In genomic region chr1:155053531-155054105, GRCh38 we compare ENCODE assay signal across 18 cellular contexts. TPM values are rescaled to one million over a fixed set of nuclear protein-coding genes. Genes with fewer than 3 reads are reported as not detected.
DNase-seq lines count a peak whose midpoint lies in the region; ATAC-seq and TF ChIP-seq lines count a peak whose summit lies in the region.
"Had no signal": no experiment of that assay in that cellular context is flagged by ENCODE, and none has a peak within 500 bp of the region (broad histone marks: within the 10 kb centered on the region; RNA-seq: fewer than 3 reads in every experiment).

No MANE protein-coding gene starts in this region.

- H3K36me3 Mint-ChIP-seq in activated T-cell treated with anti-CD3 and anti-CD28 coated beads, Interleukin-2, amount 50 U/mL, for 72 hours (ENCODE audit: insufficient read depth in 2 of 2) = no peaks in the 10 kb centered on the region
- peaks cover 9% of the 10 kb centered on the region for H3K36me3 Mint-ChIP-seq in effector memory CD8-positive, alpha-beta T cell (ENCODE audit: insufficient read depth)

- H3K9me2 ChIP-seq in OCI-LY7 (ENCODE audit: insufficient read depth, low read length) = no peaks in the 10 kb centered on the region

- H2AFZ ChIP-seq in OCI-LY7 (ENCODE audit: low read length) = no peak overlapping the region

- H3K27ac ChIP-seq in OCI-LY7 (ENCODE audit: low read depth, low read length, poor library complexity, severe bottlenecking) (peak overlapping the region; percentile 14), gastrocnemius medialis (peak overlapping the region in 3 of 4 donors; percentile 49 to 94 (median 60))
- H3K27ac ChIP-seq: testis had no signal

- peak overlapping the region; percentile 63 to 91 for H3K4me3 Mint-ChIP-seq in activated T-cell treated with anti-CD3 and anti-CD28 coated beads, Interleukin-2, amount 50 U/mL, for 72 hours
- peak overlapping the region; percentile 61 to 86 for H3K4me3 Mint-ChIP-seq in effector memory CD8-positive, alpha-beta T cell

- H3K9me3 Mint-ChIP-seq in activated T-cell treated with anti-CD3 and anti-CD28 coated beads, Interleukin-2, amount 50 U/mL, for 72 hours = no peaks in the 10 kb centered on the region
- H3K9me3 Mint-ChIP-seq in effector memory CD8-positive, alpha-beta T cell = no peaks in the 10 kb centered on the region
- H3K9me3 Mint-ChIP-seq: dendritic cell treated with granulocyte-macrophage colony-stimulating factor and Interleukin-4, amounts not matched to agents 40 ng/mL and 50 ng/mL, for 4 days had no signal

- TF ChIP-seq POLR2A in gastrocnemius medialis (IDR thresholded peaks at IDR 0.05) = no peak

- H3K4me3 ChIP-seq in OCI-LY7 (ENCODE audit: low read depth, low read length, poor library complexity, severe bottlenecking) (no peak overlapping the region), gastrocnemius medialis (no peak overlapping the region), BE2C (ENCODE audit: low read depth, low read length) (no peak overlapping the region)
- H3K4me3 ChIP-seq: Peyer's patch, testis had no signal

- DNase-seq in activated T-cell treated with anti-CD3 and anti-CD28 coated beads, Interleukin-2, amount 50 U/mL, for 72 hours = no peak
- no peak for DNase-seq in activated T-cell treated with anti-CD3 and anti-CD28 coated beads, Interleukin-2, amount 50 U/mL, for 48 hours
- DNase-seq in OCI-LY7 (ENCODE audit: low spot score) = no peak
- no peak for DNase-seq in effector memory CD8-positive, alpha-beta T cell
- no peak for DNase-seq in gastrocnemius medialis
- DNase-seq in BE2C = no peak
- DNase-seq: activated CD4-positive, CD25-positive, alpha-beta regulatory T cell; NCI-H1694; NCI-H526; Peyer's patch; SW 1271; testis had no signal

- TF ChIP-seq CTCF in OCI-LY7 (conservative IDR thresholded peaks at IDR 0.05; ENCODE audit: low read length) = no peak
- TF ChIP-seq CTCF in gastrocnemius medialis (IDR thresholded peaks at IDR 0.05 in 4 of 5, conservative IDR thresholded peaks at IDR 0.05 in 1 of 5) = no peak
- TF ChIP-seq CTCF in BE2C (IDR thresholded peaks at IDR 0.05; ENCODE audit: low read depth, low read length) = no peak

- ATAC-seq in activated T-cell treated with anti-CD3 and anti-CD28 coated beads, Interleukin-2, amount 50 U/mL, for 72 hours (replicated peaks in 1 of 2) = no peak
- no peak for ATAC-seq in effector memory CD8-positive, alpha-beta T cell (replicated peaks)
- ATAC-seq in gastrocnemius medialis = no peak
- ATAC-seq in GM21717 (IDR thresholded peaks at IDR 0.05; ENCODE audit: unreplicated experiment) = no peak
- no peak for ATAC-seq in GM18498 (IDR thresholded peaks at IDR 0.05; ENCODE audit: unreplicated experiment)

- H3K4me1 Mint-ChIP-seq in activated T-cell treated with anti-CD3 and anti-CD28 coated beads, Interleukin-2, amount 50 U/mL, for 72 hours (ENCODE audit: low read depth) = peaks cover 26% of the 10 kb centered on the region
- H3K4me1 Mint-ChIP-seq in effector memory CD8-positive, alpha-beta T cell (ENCODE audit: low read depth in 2 of 2) = peaks cover 22 to 28% of the 10 kb centered on the region in 2 donors

- peak overlapping the region; percentile 40 for H3K27ac Mint-ChIP-seq in activated T-cell treated with anti-CD3 and anti-CD28 coated beads, Interleukin-2, amount 50 U/mL, for 72 hours
- H3K27ac Mint-ChIP-seq in effector memory CD8-positive, alpha-beta T cell = peak overlapping the region in 1 of 2 donors; percentile 77

- CTCF ChIA-PET in OCI-LY7 (lab: Charles Lee; ENCODE audit: unreplicated experiment) = interaction anchor here (1.2 to 1.3 kb wide), 2 partner anchors 8 to 37 kb away, joined by 3 to 5 read pairs; no protein-coding TSS in a partner anchor

- intact Hi-C loops in OCI-LY7 (cut with micrococcal nuclease; ENCODE audit: unreplicated experiment) = no loop called here
- intact Hi-C loops in gastrocnemius medialis (cut with DNase I; ENCODE audit: low total_unique reads) = loop anchor here (5.0 kb wide), 1 partner anchor 81 kb away; the partner anchor contains the start of genes CKS1B and SHC1

- H3K27me3 ChIP-seq in gastrocnemius medialis (no peaks in the 10 kb centered on the region), BE2C (no peaks in the 10 kb centered on the region)
- H3K27me3 ChIP-seq: Peyer's patch, testis had no signal

- H3K36me3 ChIP-seq in OCI-LY7 (ENCODE audit: insufficient read depth, low read length) = peaks cover 17% of the 10 kb centered on the region; the same call in 1 of the 2 replicates
- peaks cover 0 to 46% of the 10 kb centered on the region in 2 donors for H3K36me3 ChIP-seq in gastrocnemius medialis
- H3K36me3 ChIP-seq in BE2C = peaks cover 6% of the 10 kb centered on the region; the same call in 1 of the 2 replicates

- no TSS peak for BruUV-seq in OCI-LY7 (replicated peaks; lab: Mats Ljungman, UMichigan)

- H3K4me2 ChIP-seq in OCI-LY7 (ENCODE audit: low read length) = peak overlapping the region; percentile 99

- POLR2A ChIA-PET in OCI-LY7 (lab: Charles Lee) = interaction anchor here (1.5 kb wide), 1 partner anchor 8 kb away, joined by 6 read pairs; no protein-coding TSS in a partner anchor

- H3K27me3 Mint-ChIP-seq in activated T-cell treated with anti-CD3 and anti-CD28 coated beads, Interleukin-2, amount 50 U/mL, for 72 hours (ENCODE audit: low read depth) = no peaks in the 10 kb centered on the region
- H3K27me3 Mint-ChIP-seq in effector memory CD8-positive, alpha-beta T cell = no peaks in the 10 kb centered on the region
- H3K27me3 Mint-ChIP-seq: dendritic cell treated with granulocyte-macrophage colony-stimulating factor and Interleukin-4, amounts not matched to agents 40 ng/mL and 50 ng/mL, for 4 days had no signal

- H3K9me3 ChIP-seq in OCI-LY7 (ENCODE audit: low read length) (no peaks in the 10 kb centered on the region), gastrocnemius medialis (no peaks in the 10 kb centered on the region), BE2C (no peaks in the 10 kb centered on the region)
- H3K9me3 ChIP-seq: Peyer's patch, testis had no signal

- no peaks in the 10 kb centered on the region for H3K79me2 ChIP-seq in OCI-LY7 (ENCODE audit: insufficient read depth, low read depth, low read length)

- in situ Hi-C loops in gastrocnemius medialis (cut with MboI; ENCODE audit: low sequenced_read_pairs in 4 of 4) = loop anchor here in 1 of 4 donors (25.0 kb wide), 1 partner anchor 91 kb away; the partner anchor contains the start of genes CKS1B, PBXIP1, PYGO2 and SHC1

- H4K20me1 ChIP-seq in OCI-LY7 (ENCODE audit: insufficient read depth, low read length) = no peaks in the 10 kb centered on the region

- H3K4me1 ChIP-seq in OCI-LY7 (ENCODE audit: insufficient read depth, low read length, poor library complexity, severe bottlenecking) (peaks cover 35% of the 10 kb centered on the region), gastrocnemius medialis (peaks cover 22 to 24% of the 10 kb centered on the region in 2 donors), BE2C (peaks cover 8% of the 10 kb centered on the region)

RNA-seq across cellular contexts. Expression of gene ADAM15, which starts 2.5 kb away (rescaled TPM):
- total RNA-seq in activated T-cell treated with anti-CD3 and anti-CD28 coated beads, Interleukin-2, amount 50 U/mL, for 72 hours = 10 to 100 TPM; 40.8 to 42.1 TPM
- total RNA-seq in OCI-LY7 (2014; rRNA removed; shearing (Covaris generic)) = 14.2 and 19.7 TPM in 2 replicates
- total RNA-seq in OCI-LY7 (2022) = 50.4 and 56.1 TPM in 2 replicates
- total RNA-seq in gastrocnemius medialis = 10 to 100 TPM; 30.3 to 42.8 (median 36.9) TPM
- 95.5 TPM for polyA plus RNA-seq in BE2C (2012; ENCODE audit: insufficient read depth, insufficient read length, low read depth)

RNA-seq across cellular contexts. Expression of gene EFNA4, which starts 9.9 kb away (rescaled TPM):
- 1 to 10 TPM; 3.4 to 4.0 TPM for total RNA-seq in activated T-cell treated with anti-CD3 and anti-CD28 coated beads, Interleukin-2, amount 50 U/mL, for 72 hours
- total RNA-seq in OCI-LY7 (2014; rRNA removed; shearing (Covaris generic)) = 10.5 and 11.5 TPM in 2 replicates
- total RNA-seq in OCI-LY7 (2022) (9.0 and 10.1 TPM in 2 replicates), gastrocnemius medialis (under 1 TPM; 0.41 to 0.87 (median 0.80) TPM)
- polyA plus RNA-seq in BE2C (2012; ENCODE audit: insufficient read depth, insufficient read length, low read depth) = not detected

RNA-seq across cellular contexts. Expression of gene DCST1, which starts 20.0 kb away (rescaled TPM):
- total RNA-seq in activated T-cell treated with anti-CD3 and anti-CD28 coated beads, Interleukin-2, amount 50 U/mL, for 72 hours = under 1 TPM in 1 of 2 donors, not detected in 1; 0.10 TPM
- not detected in 2 replicates for total RNA-seq in OCI-LY7 (2014; rRNA removed; shearing (Covaris generic))
- total RNA-seq in OCI-LY7 (2022) = not detected in 2 replicates
- under 1 TPM in 2 of 4 donors, not detected in 2; 0.13 to 0.35 TPM for total RNA-seq in gastrocnemius medialis
- not detected for polyA plus RNA-seq in BE2C (2012; ENCODE audit: insufficient read depth, insufficient read length, low read depth)
- total RNA-seq: astrocyte, LHCN-M2, pulmonary artery endothelial cell had no signal

RNA-seq across cellular contexts. Expression of gene DCST2, which starts 20.0 kb away (rescaled TPM):
- 1 to 10 TPM; 1.1 to 1.4 TPM for total RNA-seq in activated T-cell treated with anti-CD3 and anti-CD28 coated beads, Interleukin-2, amount 50 U/mL, for 72 hours
- total RNA-seq in OCI-LY7 (2014; rRNA removed; shearing (Covaris generic)) = 0.85 and 1.7 TPM in 2 replicates
- 2.0 and 3.9 TPM in 2 replicates for total RNA-seq in OCI-LY7 (2022)
- total RNA-seq in gastrocnemius medialis = not detected
- 0.28 TPM for polyA plus RNA-seq in BE2C (2012; ENCODE audit: insufficient read depth, insufficient read length, low read depth)

RNA-seq across cellular contexts. Expression of gene EFNA3, which starts 25.0 kb away (rescaled TPM):
- 1 to 10 TPM; 4.1 to 4.7 TPM for total RNA-seq in activated T-cell treated with anti-CD3 and anti-CD28 coated beads, Interleukin-2, amount 50 U/mL, for 72 hours
- total RNA-seq in OCI-LY7 (2014; rRNA removed; shearing (Covaris generic)) = 5.7 and 6.7 TPM in 2 replicates
- total RNA-seq in OCI-LY7 (2022) = 4.8 and 10.8 TPM in 2 replicates
- total RNA-seq in gastrocnemius medialis = 1 to 10 TPM in 2 of 4 donors, under 1 TPM in 1, not detected in 1; 0.55 to 1.8 (median 1.6) TPM
- polyA plus RNA-seq in BE2C (2012; ENCODE audit: insufficient read depth, insufficient read length, low read depth) = 13.2 TPM
